In the genomic region with DNA sequence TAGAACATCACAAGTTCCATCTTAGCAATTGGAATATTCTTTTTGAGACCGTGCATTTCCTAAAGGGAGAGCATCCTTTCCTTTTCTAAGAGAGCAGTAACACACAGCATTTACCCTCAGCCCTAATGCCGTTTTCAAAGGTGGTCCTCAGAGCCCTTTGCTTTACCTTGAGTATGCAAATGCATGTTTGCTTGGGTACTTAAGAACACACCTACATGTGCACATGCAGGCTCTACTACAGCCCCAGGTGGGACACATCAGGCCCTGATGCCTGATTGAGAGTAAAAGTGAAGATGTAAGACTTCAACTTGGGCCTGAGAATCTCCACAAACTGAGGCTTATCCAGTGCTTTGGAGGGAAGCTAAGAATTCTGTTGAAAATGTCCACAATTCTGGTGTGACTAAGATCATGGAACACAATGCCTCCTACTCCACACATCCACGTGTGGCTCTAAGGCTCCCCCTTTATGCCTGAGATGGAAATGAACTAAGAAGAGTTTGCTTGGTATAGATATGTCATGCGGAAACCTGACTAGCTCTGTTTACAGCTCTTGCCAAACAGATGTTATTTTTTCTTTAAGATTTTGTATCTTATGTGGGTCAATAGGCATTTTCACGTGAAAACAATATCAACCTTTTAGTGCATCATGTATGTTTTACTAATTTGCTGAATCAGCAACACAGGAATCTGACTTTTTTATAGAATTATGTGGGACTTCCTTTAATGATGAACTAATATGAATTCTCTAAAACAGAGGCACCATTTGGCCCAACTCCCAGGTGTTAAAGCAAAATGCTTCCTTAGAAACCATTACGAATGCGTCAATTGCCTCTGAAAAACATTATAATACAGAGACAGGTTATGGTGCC, we compare ENCODE assay signal across 8 cellular contexts. TPM values are rescaled to one million over a fixed set of nuclear protein-coding genes. Genes with fewer than 3 reads are reported as not detected.
A peak's percentile ranks its signal among the peaks of the same experiment; 100 is the strongest.
DNase-seq lines count a peak whose midpoint lies in the region; ATAC-seq, FAIRE-seq and TF ChIP-seq lines count a peak whose summit lies in the region.

No MANE protein-coding gene starts in this region.

- POLR2A ChIA-PET in HepG2 (lab: Yijun Ruan, JAX), result no interaction called here

- H3K9ac ChIP-seq in HepG2 (ENCODE audit: insufficient read depth, low read depth, low read length), result no peak overlapping the region

- H3K79me2 ChIP-seq in HepG2 (ENCODE audit: insufficient read depth, low read length), result no peaks in the 10 kb centered on the region

- CTCF ChIA-PET in HepG2 (lab: Yijun Ruan, JAX; ENCODE audit: low intra/inter-chr PET ratio, low total read pairs), result no interaction called here

- TF ChIP-seq CTCF in ascending aorta (IDR thresholded peaks at IDR 0.05) (peak; percentile 23 to 58 (median 54)), HepG2 (CRISPR knock-in tag; IDR thresholded peaks at IDR 0.05) (peak; percentile 54)

- TF ChIP-seq RAD21 in HepG2 (CRISPR knock-in tag; IDR thresholded peaks at IDR 0.05), result no peak

- no peak for TF ChIP-seq POLR2A in HepG2 (IDR thresholded peaks at IDR 0.05; ENCODE audit: insufficient read depth in 1 of 2, low read depth in 2 of 2, low read length in 2 of 2)
- no peak for TF ChIP-seq POLR2A in erythroblast (IDR thresholded peaks at IDR 0.05; ENCODE audit: low read length)

- ATAC-seq in HepG2 (peak; percentile 74), HG03565 (IDR thresholded peaks at IDR 0.05; ENCODE audit: unreplicated experiment) (no peak)

- FAIRE-seq in HepG2 (lab: Jason Lieb, UNC), result no peak

- no peaks in the 10 kb centered on the region for H3K27me3 ChIP-seq in ascending aorta
- no peaks in the 10 kb centered on the region for H3K27me3 ChIP-seq in HepG2 (ENCODE audit: control insufficient read depth in 1 of 2, insufficient read depth in 2 of 2, low read length in 2 of 2)

- TF ChIP-seq EP300 in HepG2 (IDR thresholded peaks at IDR 0.05; ENCODE audit: low read depth in 2 of 2, low read length in 2 of 2) (no peak), HepG2 (CRISPR knock-in tag; IDR thresholded peaks at IDR 0.05; ENCODE audit: borderline replicate concordance) (no peak)

- no TSS peak for BruUV-seq in HepG2 (replicated peaks; lab: Mats Ljungman, UMichigan)

- no peak overlapping the region for H3K4me3 ChIP-seq in ascending aorta
- H3K4me3 ChIP-seq in HepG2 (replicated peaks in 1 of 3; ENCODE audit: insufficient read depth in 1 of 3, low read depth in 2 of 3, low read length in 3 of 3), result no peak overlapping the region

- H3K36me3 ChIP-seq in ascending aorta, result peaks cover 6 to 18% of the 10 kb centered on the region in 2 donors
- peaks cover 4 to 7% of the 10 kb centered on the region in 2 experiments; a peak in 3 of 5 replicates for H3K36me3 ChIP-seq in HepG2 (replicated peaks in 1 of 2; ENCODE audit: control insufficient read depth in 1 of 2, insufficient read depth in 2 of 2, low read length in 2 of 2)

- H2AFZ ChIP-seq in HepG2 (ENCODE audit: low read length), result no peak overlapping the region

- no peaks in the 10 kb centered on the region for H3K4me1 ChIP-seq in ascending aorta
- no peaks in the 10 kb centered on the region for H3K4me1 ChIP-seq in HepG2 (ENCODE audit: insufficient read depth, low read length)

- DNase-seq in COLO829 (ENCODE audit: low spot score) (peak; percentile 63), Kasumi-1 (lab: John Stamatoyannopoulos, UW) (peak; percentile 20 to 58), ascending aorta (ENCODE audit: low spot score in 2 of 2) (no peak), HepG2 (ENCODE audit: low spot score) (peak; percentile 28), erythroblast (lab: John Stamatoyannopoulos, UW) (no peak), ureter (ENCODE audit: low spot score) (no peak)
- DNase-seq in stimulated activated CD4-positive, alpha-beta T cell treated with anti-CD3 and anti-CD28 coated beads, Interleukin-2, amount 100 ng/mL, for 48 hours, result no peak

- intact Hi-C loops in ascending aorta (cut with DNase I), result loop anchor here (1.0 to 2.0 kb wide), 2 partner anchors 23 to 134 kb away; no protein-coding TSS in a partner anchor
- intact Hi-C loops in HepG2 (cut with micrococcal nuclease; ENCODE audit: unreplicated experiment), result loop anchor here (2.0 to 10.0 kb wide), 2 partner anchors 47 to 133 kb away; a partner anchor contains a TSS

- in situ Hi-C loops in HepG2 (cut with HindIII; ENCODE audit: extremely low pct_ligation_motif_present, low pct_unique_long_range_greater_than_20kb), result loop anchor here (5.0 kb wide), 1 partner anchor 136 kb away; no protein-coding TSS in a partner anchor

- 87% methylated on average over 7 of the region's 7 CpGs for WGBS in HepG2 (ENCODE audit: low lambda C conversion rate)

- H3K9me3 ChIP-seq in ascending aorta, result no peaks in the 10 kb centered on the region
- H3K9me3 ChIP-seq in HepG2 (ENCODE audit: low read length), result no peaks in the 10 kb centered on the region

- H3K4me2 ChIP-seq in HepG2 (ENCODE audit: low read depth, low read length), result no peak overlapping the region

- H3K27ac ChIP-seq in ascending aorta (no peak overlapping the region), HepG2 (ENCODE audit: extremely low read length, insufficient read depth, low read length) (no peak overlapping the region)

- no peaks in the 10 kb centered on the region for H4K20me1 ChIP-seq in HepG2 (ENCODE audit: insufficient read depth, low read length)

TF ChIP-seq in HepG2, 621 proteins besides CTCF, POLR2A, EP300 and RAD21:
- peak; percentile 98 to 99 for TF ChIP-seq MAFK (conservative IDR thresholded peaks at IDR 0.05 in 1 of 2, IDR thresholded peaks at IDR 0.05 in 1 of 2; ENCODE audit: low read length in 2 of 2)
- 0 out of 2 replicates have a peak, but pooled peaks have one; percentile 24 for TF ChIP-seq SAP130 (CRISPR knock-in tag; IDR thresholded peaks at IDR 0.05; ENCODE audit: low read depth)
- peak; percentile 49 for TF ChIP-seq STAG1 (CRISPR knock-in tag; IDR thresholded peaks at IDR 0.05)
- TF ChIP-seq HHEX (CRISPR knock-in tag; IDR thresholded peaks at IDR 0.05), result no peak
- no peak for TF ChIP-seq TBX2 (CRISPR knock-in tag; IDR thresholded peaks at IDR 0.05; ENCODE audit: borderline replicate concordance)
- TF ChIP-seq, protein P1, sequence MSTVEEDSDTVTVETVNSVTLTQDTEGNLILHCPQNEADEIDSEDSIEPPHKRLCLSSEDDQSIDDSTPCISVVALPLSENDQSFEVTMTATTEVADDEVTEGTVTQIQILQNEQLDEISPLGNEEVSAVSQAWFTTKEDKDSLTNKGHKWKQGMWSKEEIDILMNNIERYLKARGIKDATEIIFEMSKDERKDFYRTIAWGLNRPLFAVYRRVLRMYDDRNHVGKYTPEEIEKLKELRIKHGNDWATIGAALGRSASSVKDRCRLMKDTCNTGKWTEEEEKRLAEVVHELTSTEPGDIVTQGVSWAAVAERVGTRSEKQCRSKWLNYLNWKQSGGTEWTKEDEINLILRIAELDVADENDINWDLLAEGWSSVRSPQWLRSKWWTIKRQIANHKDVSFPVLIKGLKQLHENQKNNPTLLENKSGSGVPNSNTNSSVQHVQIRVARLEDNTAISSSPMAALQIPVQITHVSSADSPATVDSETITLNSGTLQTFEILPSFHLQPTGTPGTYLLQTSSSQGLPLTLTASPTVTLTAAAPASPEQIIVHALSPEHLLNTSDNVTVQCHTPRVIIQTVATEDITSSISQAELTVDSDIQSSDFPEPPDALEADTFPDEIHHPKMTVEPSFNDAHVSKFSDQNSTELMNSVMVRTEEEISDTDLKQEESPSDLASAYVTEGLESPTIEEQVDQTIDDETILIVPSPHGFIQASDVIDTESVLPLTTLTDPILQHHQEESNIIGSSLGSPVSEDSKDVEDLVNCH (CRISPR knock-in tag; IDR thresholded peaks at IDR 0.05), result no peak
- TF ChIP-seq PHF8 (CRISPR knock-in tag; IDR thresholded peaks at IDR 0.05), result no peak
- TF ChIP-seq ZNF550 (CRISPR knock-in tag; IDR thresholded peaks at IDR 0.05; ENCODE audit: borderline replicate concordance), result no peak
- peak; percentile 99 for TF ChIP-seq MAFF (IDR thresholded peaks at IDR 0.05; ENCODE audit: low read depth, low read length)
TF ChIP-seq in HepG2: peak in this region for 4.

RNA-seq across cellular contexts. Expression of a gene that starts 48.9 kb away (rescaled TPM):
- total RNA-seq in ascending aorta, result 75.7 TPM
- total RNA-seq in HepG2 (2016; rRNA removed; fragmentation: Illumina TruSeq; extraction: Trizol), result 24.0 and 48.6 TPM in 2 replicates
- 25.8 and 26.2 TPM in 2 replicates for total RNA-seq in HepG2 (2016; cell fraction: cytosol; rRNA removed; fragmentation: Illumina TruSeq; extraction: Trizol; ENCODE audit: low read depth)
- total RNA-seq in HepG2 (2016; cell fraction: insoluble cytoplasmic fraction; rRNA removed; fragmentation: Illumina TruSeq; extraction: Trizol), result 22.9 and 51.3 TPM in 2 replicates
- 32.1 and 33.0 TPM in 2 replicates for total RNA-seq in HepG2 (2016; cell fraction: membrane; rRNA removed; fragmentation: Illumina TruSeq; extraction: Trizol)
- total RNA-seq in HepG2 (2016; cell fraction: nucleus; rRNA removed; fragmentation: Illumina TruSeq; extraction: Trizol), result 53.8 and 57.0 TPM in 2 replicates
- 22.6 and 37.2 TPM in 2 replicates for polyA plus RNA-seq in HepG2 (2011; rRNA removed)
- 20.3 and 26.4 TPM in 2 replicates for polyA plus RNA-seq in HepG2 (2011; cell fraction: cytosol; rRNA removed)
- polyA plus RNA-seq in HepG2 (2011; cell fraction: nucleus; rRNA removed), result 73.4 and 80.9 TPM in 2 replicates
- polyA plus RNA-seq in HepG2 (2012), result 15.9 and 25.8 TPM in 2 replicates
- polyA plus RNA-seq in HepG2 (2016; cell fraction: cytosol; fragmentation: Illumina TruSeq; extraction: Trizol; ENCODE audit: low read depth), result 18.5 and 21.9 TPM in 2 replicates
- polyA plus RNA-seq in HepG2 (2016; cell fraction: insoluble cytoplasmic fraction; fragmentation: Illumina TruSeq; extraction: Trizol; ENCODE audit: low read depth), result 22.6 and 24.1 TPM in 2 replicates
- polyA plus RNA-seq in HepG2 (2016; cell fraction: membrane; fragmentation: Illumina TruSeq; extraction: Trizol; ENCODE audit: low read depth), result 21.2 and 23.1 TPM in 2 replicates
- 112 and 118 TPM in 2 replicates for polyA plus RNA-seq in HepG2 (2016; cell fraction: nucleus; fragmentation: Illumina TruSeq; extraction: Trizol; ENCODE audit: insufficient read depth, low read depth)
- polyA minus RNA-seq in HepG2 (2011; rRNA and poly(A)+ RNA removed; ENCODE audit: low replicate concordance), result 29.8 and 66.3 TPM in 2 replicates
- 13.0 and 13.3 TPM in 2 replicates for polyA minus RNA-seq in HepG2 (2011; cell fraction: cytosol; rRNA and poly(A)+ RNA removed)
- polyA minus RNA-seq in HepG2 (2011; cell fraction: nucleus; rRNA and poly(A)+ RNA removed), result 25.1 and 26.0 TPM in 2 replicates
- total RNA-seq in ureter, result 38.4 TPM

Comparison
In these comparisons a context has a peak if more than half of its experiments do, and no peak if none do; other contexts are left out.
1. DNase-seq: peak in COLO829 (single experiment), Kasumi-1 (2 of 2) and HepG2 (single experiment); none in ascending aorta (0 of 2), stimulated activated CD4-positive, alpha-beta T cell treated with anti-CD3 and anti-CD28 coated beads, Interleukin-2, amount 100 ng/mL, for 48 hours (0 of 2), erythroblast (0 of 2) and ureter (single experiment).